ENCODE assay signal across 10 cellular contexts in genomic region chr15:93141373-93141790, GRCh38. TPM values are rescaled to one million over a fixed set of nuclear protein-coding genes. Genes with fewer than 3 reads are reported as not detected.
DNase-seq lines count a peak whose midpoint lies in the region; ATAC-seq and TF ChIP-seq lines count a peak whose summit lies in the region.
"Had no signal": no experiment of that assay in that cellular context is flagged by ENCODE, and none has a peak within 500 bp of the region (broad histone marks: within the 10 kb centered on the region; RNA-seq: fewer than 3 reads in every experiment).

No MANE protein-coding gene starts in this region.

- intact Hi-C loops in upper lobe of right lung (cut with DNase I) (no loop called here), gastrocnemius medialis (cut with DNase I; ENCODE audit: low total_unique reads) (no loop called here)

- H3K9me3 ChIP-seq in upper lobe of right lung (no peaks in the 10 kb centered on the region), gastrocnemius medialis (no peaks in the 10 kb centered on the region)

- H3K27ac ChIP-seq in upper lobe of right lung (no peak overlapping the region), gastrocnemius medialis (no peak overlapping the region)

- H3K27me3 ChIP-seq in upper lobe of right lung (no peaks in the 10 kb centered on the region), gastrocnemius medialis (no peaks in the 10 kb centered on the region)

- H3K4me3 ChIP-seq in upper lobe of right lung (no peak overlapping the region), gastrocnemius medialis (no peak overlapping the region)

- in situ Hi-C loops in gastrocnemius medialis (cut with MboI; ENCODE audit: low sequenced_read_pairs in 4 of 4) = no loop called here

- H3K36me3 ChIP-seq in upper lobe of right lung (no peaks in the 10 kb centered on the region), gastrocnemius medialis (no peaks in the 10 kb centered on the region)

- H3K4me1 ChIP-seq in upper lobe of right lung (no peaks in the 10 kb centered on the region), gastrocnemius medialis (peaks cover 0 to 4% of the 10 kb centered on the region in 2 donors)

- no peak for TF ChIP-seq POLR2A in gastrocnemius medialis (IDR thresholded peaks at IDR 0.05)

- TF ChIP-seq CTCF in upper lobe of right lung (IDR thresholded peaks at IDR 0.05) = no peak
- TF ChIP-seq CTCF in gastrocnemius medialis (IDR thresholded peaks at IDR 0.05 in 4 of 5, conservative IDR thresholded peaks at IDR 0.05 in 1 of 5) = no peak

- DNase-seq in stimulated activated CD8-positive, alpha-beta memory T cell treated with anti-CD3 and anti-CD28 coated beads, Interleukin-12 subunit alpha, Interleukin-12 subunit beta, amount 100 ng/mL, for 4 hours (ENCODE audit: low read depth) = peak; percentile 1
- DNase-seq in stimulated activated CD8-positive, alpha-beta memory T cell treated with anti-CD3 and anti-CD28 coated beads, Interleukin-4, amount 100 ng/mL, for 48 hours = no peak
- DNase-seq in activated T-cell treated with anti-CD3 and anti-CD28 coated beads for 4 hours = peak; percentile 1
- no peak for DNase-seq in upper lobe of right lung
- no peak for DNase-seq in NCI-H1417 treated with DMSO at 0.1 percent for 48 hours (lab: John Stamatoyannopoulos, UW)
- DNase-seq in SHP77 (lab: John Stamatoyannopoulos, UW) = no peak
- DNase-seq in gastrocnemius medialis = no peak
- DNase-seq: cortex of kidney, NCI-H2029 treated with DMSO at 0.1 percent for 48 hours had no signal

- peak; percentile 64 for ATAC-seq in HG03442 (IDR thresholded peaks at IDR 0.05; ENCODE audit: unreplicated experiment)
- peak; percentile 29 for ATAC-seq in upper lobe of right lung
- ATAC-seq in gastrocnemius medialis = no peak

RNA-seq across cellular contexts. Expression of gene RGMA, which starts 52.4 kb away (rescaled TPM):
- total RNA-seq in upper lobe of right lung = 4.1 TPM
- total RNA-seq in gastrocnemius medialis = 100 to 1,000 TPM; 150 to 290 (median 184) TPM

Comparison
In these comparisons a context has a peak if more than half of its experiments do, and no peak if none do; other contexts are left out.
1. DNase-seq: peak in stimulated activated CD8-positive, alpha-beta memory T cell treated with anti-CD3 and anti-CD28 coated beads, Interleukin-12 subunit alpha, Interleukin-12 subunit beta, amount 100 ng/mL, for 4 hours (single experiment) and activated T-cell treated with anti-CD3 and anti-CD28 coated beads for 4 hours (single experiment); none in stimulated activated CD8-positive, alpha-beta memory T cell treated with anti-CD3 and anti-CD28 coated beads, Interleukin-4, amount 100 ng/mL, for 48 hours (single experiment), upper lobe of right lung (single experiment), NCI-H1417 treated with DMSO at 0.1 percent for 48 hours (single experiment), SHP77 (0 of 2) and gastrocnemius medialis (0 of 2).
2. ATAC-seq: peak in HG03442 (single experiment) and upper lobe of right lung (single experiment); none in gastrocnemius medialis (0 of 2).
3. RNA of gene RGMA, which starts 52.4 kb away (total RNA-seq): 150 to 290 TPM in gastrocnemius medialis; 4.1 TPM in upper lobe of right lung (single experiment); every median in the first group is over 10 times any median in the second.